8 cellular contexts compared by ENCODE assay signal in the genomic region with DNA sequence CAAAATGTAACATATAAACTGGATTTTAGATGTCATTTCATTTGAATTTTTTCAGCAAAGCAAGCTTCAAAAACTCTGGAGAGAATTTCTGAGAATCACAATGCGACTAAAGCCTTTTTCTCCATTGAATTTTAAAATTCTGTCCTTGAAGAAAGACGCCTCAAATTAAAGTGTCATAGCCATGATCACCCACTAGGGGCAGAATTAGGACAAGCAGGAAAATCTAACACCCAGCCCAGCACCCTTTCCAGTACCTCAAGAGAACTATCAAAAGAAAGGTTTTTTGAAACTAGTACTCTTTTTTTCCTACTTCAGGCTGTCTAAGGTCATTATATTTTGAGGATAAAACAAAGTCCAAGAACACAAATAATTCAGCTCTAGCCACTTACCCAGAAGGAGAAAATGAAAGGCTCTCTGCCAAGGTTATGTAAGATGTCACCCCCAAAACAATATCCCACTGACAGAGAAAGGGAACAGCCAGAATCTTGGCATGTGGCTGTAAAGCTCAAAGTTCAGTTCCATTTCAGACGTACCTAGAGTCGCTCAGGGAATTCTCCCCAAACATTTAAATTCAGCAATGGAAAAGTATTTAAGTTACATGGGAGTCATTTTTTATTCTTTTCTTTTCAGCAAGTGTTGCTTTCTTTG.
A peak's percentile ranks its signal among the peaks of the same experiment; 100 is the strongest.
DNase-seq lines count a peak whose midpoint lies in the region; ATAC-seq and TF ChIP-seq lines count a peak whose summit lies in the region.

No MANE protein-coding gene starts in this region.

- no peaks in the 10 kb centered on the region for H3K79me2 ChIP-seq in KMS-11 (ENCODE audit: insufficient read depth, low read depth)

- peaks cover 28% of the 10 kb centered on the region for H3K4me1 ChIP-seq in Caco-2
- peaks cover 24% of the 10 kb centered on the region for H3K4me1 ChIP-seq in KMS-11 (ENCODE audit: low read depth, poor library complexity, severe bottlenecking)
- H3K4me1 ChIP-seq in thyroid gland = no peaks in the 10 kb centered on the region

- intact Hi-C loops in Caco-2 (cut with micrococcal nuclease; ENCODE audit: unreplicated experiment) (loop anchor here (10.0 kb wide), 1 partner anchor 276 kb away; no protein-coding TSS in a partner anchor), thyroid gland (cut with DNase I) (no loop called here)

- no peak overlapping the region for H2AFZ ChIP-seq in KMS-11 (ENCODE audit: low read depth)

- H3K36me3 Mint-ChIP-seq in Caco-2 (ENCODE audit: insufficient read depth, unreplicated experiment) = no peaks in the 10 kb centered on the region

- H3K9me3 ChIP-seq in Caco-2 (peaks cover 11% of the 10 kb centered on the region), thyroid gland (no peaks in the 10 kb centered on the region)

- POLR2A ChIA-PET in Caco-2 (lab: Charles Lee) = no interaction called here

- H3K27me3 ChIP-seq in Caco-2 (replicated peaks; ENCODE audit: control insufficient read depth, insufficient read depth, low read length) (no peaks in the 10 kb centered on the region), KMS-11 (ENCODE audit: insufficient read depth, low read depth) (no peaks in the 10 kb centered on the region), thyroid gland (no peaks in the 10 kb centered on the region)

- no peak for TF ChIP-seq POLR2A in thyroid gland (IDR thresholded peaks at IDR 0.05)

- H3K27ac ChIP-seq in KMS-11 = no peak overlapping the region
- H3K27ac ChIP-seq in thyroid gland = no peak overlapping the region

- H3K27me3 Mint-ChIP-seq in Caco-2 (ENCODE audit: insufficient read depth, unreplicated experiment) = no peaks in the 10 kb centered on the region

- DNase-seq in Caco-2 (peak in 1 of 2 experiments; percentile 50), iPS DF 4.7 (ENCODE audit: extremely low read depth, low spot score) (peak; percentile 22), thyroid gland (peak; percentile 17 to 23), mesenteric fat pad (ENCODE audit: low spot score) (no peak)
- peak; percentile 32 for DNase-seq in activated CD4-positive, alpha-beta T cell treated with anti-CD3 and anti-CD28 coated beads for 48 hours
- DNase-seq in NK-92 treated with Interleukin-12 subunit alpha and Interleukin-12 subunit beta, amount 100 ng/mL, for 24 hours (lab: John Stamatoyannopoulos, UW) = no peak

- H3K4me3 ChIP-seq in Caco-2 (ENCODE audit: low read depth, low read length) (no peak overlapping the region), KMS-11 (IDR thresholded peaks at IDR 0.05; ENCODE audit: insufficient read depth, low read depth, low read length) (no peak overlapping the region), thyroid gland (replicated peaks in 1 of 3) (no peak overlapping the region)

- BruUV-seq in Caco-2 (replicated peaks; lab: Mats Ljungman, UMichigan) = no TSS peak

- H3K36me3 ChIP-seq in Caco-2 (ENCODE audit: control insufficient read depth, insufficient read depth, low read length) = no peaks in the 10 kb centered on the region
- no peaks in the 10 kb centered on the region for H3K36me3 ChIP-seq in KMS-11 (ENCODE audit: insufficient read depth)
- H3K36me3 ChIP-seq in thyroid gland = no peaks in the 10 kb centered on the region

- no peak overlapping the region for H3K4me2 ChIP-seq in KMS-11

- WGBS in thyroid gland, 2 donors = 65 to 69% methylated on average over 4 of the region's 4 CpGs

- H3K4me3 Mint-ChIP-seq in Caco-2 (ENCODE audit: unreplicated experiment) = no peak overlapping the region

- peak; percentile 71 for ATAC-seq in GM18858 (IDR thresholded peaks at IDR 0.05; ENCODE audit: unreplicated experiment)

- TF ChIP-seq CTCF in Caco-2 (IDR thresholded peaks at IDR 0.05; ENCODE audit: insufficient read depth in 1 of 2, low read depth in 1 of 2, low read length in 1 of 2, severe bottlenecking in 1 of 2, unreplicated experiment in 1 of 2) = peak; percentile 53 to 80
- peak; percentile 81 for TF ChIP-seq CTCF in KMS-11 (conservative IDR thresholded peaks at IDR 0.05; ENCODE audit: low read depth, low read length)
- TF ChIP-seq CTCF in thyroid gland (IDR thresholded peaks at IDR 0.05) = peak; percentile 30 to 72 (median 54)

- CTCF ChIA-PET in Caco-2 (lab: Charles Lee) = no interaction called here

- no peak overlapping the region for H3K9ac ChIP-seq in KMS-11

- peaks cover 37% of the 10 kb centered on the region for H3K9me3 Mint-ChIP-seq in Caco-2 (ENCODE audit: unreplicated experiment)

- no peak overlapping the region for H3K27ac Mint-ChIP-seq in Caco-2 (ENCODE audit: unreplicated experiment)

- peaks cover 31% of the 10 kb centered on the region for H3K4me1 Mint-ChIP-seq in Caco-2 (ENCODE audit: low read depth, unreplicated experiment)

- H4K20me1 ChIP-seq in KMS-11 (ENCODE audit: insufficient read depth) = no peaks in the 10 kb centered on the region

Comparison
In these comparisons a context has a peak if more than half of its experiments do, and no peak if none do; other contexts are left out.
1. DNase-seq: peak in activated CD4-positive, alpha-beta T cell treated with anti-CD3 and anti-CD28 coated beads for 48 hours (single experiment), iPS DF 4.7 (single experiment) and thyroid gland (2 of 2); none in NK-92 treated with Interleukin-12 subunit alpha and Interleukin-12 subunit beta, amount 100 ng/mL, for 24 hours (single experiment) and mesenteric fat pad (single experiment).
2. Peak in every context shown above with its lines, with median percentiles within 50 percentile points of each other: CTCF ChIP-seq.